ENCODE assay signal across 26 cellular contexts in the genomic region with DNA sequence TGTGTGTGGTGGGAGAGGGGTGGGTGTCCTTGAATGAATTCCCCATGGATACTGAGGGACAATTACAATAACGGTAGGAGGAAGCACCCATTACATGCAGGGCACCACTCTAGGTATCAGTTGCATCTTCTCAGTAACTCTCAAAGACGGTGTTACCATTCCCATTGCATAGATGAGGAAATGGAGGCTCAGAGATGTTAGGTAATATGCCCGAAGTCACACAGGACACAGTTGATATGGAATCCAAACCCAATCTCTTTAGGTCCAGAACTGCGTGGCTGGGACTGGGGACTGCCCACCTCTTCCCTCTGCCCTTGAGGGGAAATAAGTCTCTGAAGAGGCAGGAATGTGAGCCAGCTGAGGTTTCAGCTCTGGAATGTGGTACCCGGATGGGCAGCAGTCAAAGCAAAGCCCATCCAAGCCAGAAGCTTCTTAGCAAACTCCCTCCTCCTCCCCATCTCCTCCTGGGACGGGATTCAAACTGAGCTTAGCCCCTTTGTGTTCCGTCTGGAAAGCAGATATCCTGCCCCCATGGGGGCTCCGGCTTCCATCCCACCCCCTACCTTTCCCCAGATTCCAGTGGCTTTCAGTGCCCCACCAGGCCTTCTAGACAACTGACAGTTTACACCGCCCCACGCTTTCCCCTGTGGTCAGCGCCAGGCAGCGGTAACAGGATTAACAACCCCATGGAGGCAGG.
"Had no signal": no experiment of that assay in that cellular context is flagged by ENCODE, and none has a peak within 500 bp of the region (broad histone marks: within the 10 kb centered on the region; RNA-seq: fewer than 3 reads in every experiment).

No MANE protein-coding gene starts in this region.

- H3K4me3 ChIP-seq: adrenal gland, ascending aorta, esophagus muscularis mucosa, hepatocyte, smooth muscle cell, thoracic aorta had no signal

- H3K27me3 ChIP-seq: ascending aorta had no signal

- H3K4me1 Mint-ChIP-seq: activated T-helper 17 cell treated with anti-CD3 and anti-CD28 coated beads, Interleukin-2, amount 50 U/mL, for 72 hours; central memory CD8-positive, alpha-beta T cell; memory B cell; stimulated activated naive B cell treated with anti-CD40 and anti-IgM and Interleukin-4, amounts not matched to agents 10 μg/mL and 1 μg/mL and 100 μg/mL, for 72 hours had no signal

- DNase-seq: activated CD4-positive, alpha-beta T cell treated with anti-CD3 and anti-CD28 coated beads, Interleukin-2, amount 50 U/mL, for 1 hour; activated CD4-positive, CD25-positive, alpha-beta regulatory T cell treated with anti-CD3 and anti-CD28 coated beads, Interleukin-2, amount 50 U/mL, for 72 hours; activated T-cell treated with anti-CD3 and anti-CD28 coated beads, Interleukin-2, amount 50 U/mL, for 24 hours; adrenal gland; effector memory CD8-positive, alpha-beta T cell; glutamatergic neuron; islet precursor cell; left cardiac atrium; nephron progenitor cell; occipital lobe; stimulated activated CD4-positive, alpha-beta T cell treated with anti-CD3 and anti-CD28 coated beads, Interleukin-15, amount 100 ng/mL, for 24 hours; stimulated activated naive B cell treated with anti-CD40 and anti-IgM and Interleukin-4, amounts not matched to agents 10 μg/mL and 1 μg/mL and 100 μg/mL, for 72 hours had no signal

- H3K4me3 Mint-ChIP-seq: activated naive CD8-positive, alpha-beta T cell; activated T-cell treated with anti-CD3 and anti-CD28 coated beads, Interleukin-2, amount 50 U/mL, for 24 hours; activated T-helper 17 cell treated with anti-CD3 and anti-CD28 coated beads, Interleukin-2, amount 50 U/mL, for 72 hours; central memory CD8-positive, alpha-beta T cell; effector memory CD8-positive, alpha-beta T cell; memory B cell; nephron progenitor cell; stimulated activated naive B cell treated with anti-CD40 and anti-IgM and Interleukin-4, amounts not matched to agents 10 μg/mL and 1 μg/mL and 100 μg/mL, for 72 hours; type B pancreatic cell had no signal

- H2AFZ ChIP-seq: hepatocyte had no signal

- H3K36me3 ChIP-seq: adrenal gland, ascending aorta, esophagus muscularis mucosa, thoracic aorta had no signal

- ATAC-seq: activated T-helper 17 cell treated with anti-CD3 and anti-CD28 coated beads, Interleukin-2, amount 50 U/mL, for 72 hours; effector memory CD8-positive, alpha-beta T cell; left cardiac atrium; sciatic nerve; stimulated activated naive B cell treated with anti-CD40 and anti-IgM and Interleukin-4, amounts not matched to agents 10 μg/mL and 1 μg/mL and 100 μg/mL, for 72 hours had no signal

- H3K9me3 Mint-ChIP-seq: type B pancreatic cell had no signal

- H3K27ac ChIP-seq: adrenal gland, ascending aorta, esophagus muscularis mucosa, hepatocyte, thoracic aorta, VCaP had no signal

- H3K9me3 ChIP-seq: adrenal gland, ascending aorta, esophagus muscularis mucosa, thoracic aorta had no signal

- H3K36me3 Mint-ChIP-seq: activated naive CD8-positive, alpha-beta T cell; memory B cell; type B pancreatic cell had no signal

- H3K4me2 ChIP-seq: hepatocyte, smooth muscle cell had no signal

- FAIRE-seq: colon, frontal cortex had no signal

- H3K27ac Mint-ChIP-seq: activated naive CD8-positive, alpha-beta T cell; activated T-cell treated with anti-CD3 and anti-CD28 coated beads, Interleukin-2, amount 50 U/mL, for 24 hours; activated T-helper 17 cell treated with anti-CD3 and anti-CD28 coated beads, Interleukin-2, amount 50 U/mL, for 72 hours; effector memory CD8-positive, alpha-beta T cell; memory B cell; nephron progenitor cell; stimulated activated naive B cell treated with anti-CD40 and anti-IgM and Interleukin-4, amounts not matched to agents 10 μg/mL and 1 μg/mL and 100 μg/mL, for 72 hours; type B pancreatic cell had no signal

- H3K4me1 ChIP-seq: adrenal gland, ascending aorta had no signal

- H3K79me2 ChIP-seq: hepatocyte had no signal
